Comparison of ENCODE assay signal across 1 cellular context in genomic region chr1:172401907-172402306, GRCh38.
TF ChIP-seq lines count a peak whose summit lies in the region.

No MANE protein-coding gene starts in this region.

TF ChIP-seq in HepG2, 621 proteins besides CTCF, POLR2A, EP300 and RAD21:
- TF ChIP-seq SMC3 (IDR thresholded peaks at IDR 0.05; ENCODE audit: low read length) (peak; percentile 26; the same call in 1 of the 2 replicates), TCF7 (IDR thresholded peaks at IDR 0.05; ENCODE audit: low read depth) (peak; percentile 20; the same call in 1 of the 2 replicates), STAG1 (CRISPR knock-in tag; IDR thresholded peaks at IDR 0.05) (peak; percentile 61), KDM5A (IDR thresholded peaks at IDR 0.05; ENCODE audit: borderline replicate concordance, low read length) (no peak)
